14 cellular contexts compared by ENCODE assay signal in genomic region chr16:54178491-54178976, GRCh38.
DNase-seq lines count a peak whose midpoint lies in the region; ATAC-seq and TF ChIP-seq lines count a peak whose summit lies in the region.
"Had no signal": no experiment of that assay in that cellular context is flagged by ENCODE, and none has a peak within 500 bp of the region (broad histone marks: within the 10 kb centered on the region; RNA-seq: fewer than 3 reads in every experiment).

No MANE protein-coding gene starts in this region.

- ATAC-seq in Right ventricle myocardium superior (ENCODE audit: poor library complexity) (peak; percentile 65), heart left ventricle (peak; percentile 60 to 76 (median 72))
- ATAC-seq: activated CD8-positive, alpha-beta T cell treated with anti-CD3 and anti-CD28 coated beads for 36 hours had no signal

- DNase-seq in Right ventricle myocardium superior (no peak), right atrium auricular region (ENCODE audit: low spot score) (no peak), NCI-H2227 (lab: John Stamatoyannopoulos, UW; ENCODE audit: unreplicated experiment) (peak; percentile 76), heart left ventricle (peak in 1 of 5 donors; percentile 27), retina (peak; percentile 71), CD1c-positive myeloid dendritic cell (ENCODE audit: extremely low spot score) (no peak), SIG-M5 treated with dmso at 0.1 percent for 504 hours (lab: John Stamatoyannopoulos, UW; ENCODE audit: unreplicated experiment) (no peak), D341Med (ENCODE audit: low spot score) (no peak)
- DNase-seq: activated CD8-positive, alpha-beta T cell treated with anti-CD3 and anti-CD28 coated beads for 36 hours; COR-L47; dorsolateral prefrontal cortex; midbrain; posterior cingulate gyrus; thyroid gland had no signal

- H3K36me3 ChIP-seq in right atrium auricular region (no peaks in the 10 kb centered on the region), heart left ventricle (no peaks in the 10 kb centered on the region)
- H3K36me3 ChIP-seq: thyroid gland had no signal

- WGBS in heart left ventricle, 4 donors, result 31 to 37% (median 34%) methylated on average over 7 of the region's 7 CpGs

- intact Hi-C loops in Right ventricle myocardium superior (cut with DNase I) (no loop called here), heart left ventricle (cut with DNase I) (no loop called here)

- H3K4me3 ChIP-seq in right atrium auricular region, result no peak overlapping the region
- no peak overlapping the region for H3K4me3 ChIP-seq in heart left ventricle
- H3K4me3 ChIP-seq: dorsolateral prefrontal cortex, thyroid gland had no signal

- H3K27me3 ChIP-seq in right atrium auricular region (no peaks in the 10 kb centered on the region), heart left ventricle (peaks cover 0 to 14% (median 0%) of the 10 kb centered on the region in 9 donors)
- H3K27me3 ChIP-seq: thyroid gland had no signal

- H3K27ac ChIP-seq in right atrium auricular region, result no peak overlapping the region
- peak overlapping the region in 4 of 12 donors; percentile 27 to 74 (median 49) for H3K27ac ChIP-seq in heart left ventricle
- H3K27ac ChIP-seq: dorsolateral prefrontal cortex, thyroid gland had no signal

- TF ChIP-seq CTCF in right atrium auricular region (IDR thresholded peaks at IDR 0.05), result no peak
- no peak for TF ChIP-seq CTCF in heart left ventricle (IDR thresholded peaks at IDR 0.05)

- no peaks in the 10 kb centered on the region for H3K9me3 ChIP-seq in right atrium auricular region
- H3K9me3 ChIP-seq in heart left ventricle, result no peaks in the 10 kb centered on the region
- H3K9me3 ChIP-seq: thyroid gland had no signal

- no peak for TF ChIP-seq POLR2A in heart left ventricle (IDR thresholded peaks at IDR 0.05)

- H3K4me1 ChIP-seq in right atrium auricular region (no peaks in the 10 kb centered on the region), heart left ventricle (peaks cover 0 to 18% (median 0%) of the 10 kb centered on the region in 12 donors)
- H3K4me1 ChIP-seq: thyroid gland had no signal

Comparison
In these comparisons a context has a peak if more than half of its experiments do, and no peak if none do; other contexts are left out.
1. DNase-seq: peak in NCI-H2227 (single experiment) and retina (single experiment); none in Right ventricle myocardium superior (single experiment), right atrium auricular region (single experiment), CD1c-positive myeloid dendritic cell (single experiment), SIG-M5 treated with dmso at 0.1 percent for 504 hours (single experiment) and D341Med (single experiment).